Comparison of ENCODE assay signal across 35 cellular contexts in the genomic region with DNA sequence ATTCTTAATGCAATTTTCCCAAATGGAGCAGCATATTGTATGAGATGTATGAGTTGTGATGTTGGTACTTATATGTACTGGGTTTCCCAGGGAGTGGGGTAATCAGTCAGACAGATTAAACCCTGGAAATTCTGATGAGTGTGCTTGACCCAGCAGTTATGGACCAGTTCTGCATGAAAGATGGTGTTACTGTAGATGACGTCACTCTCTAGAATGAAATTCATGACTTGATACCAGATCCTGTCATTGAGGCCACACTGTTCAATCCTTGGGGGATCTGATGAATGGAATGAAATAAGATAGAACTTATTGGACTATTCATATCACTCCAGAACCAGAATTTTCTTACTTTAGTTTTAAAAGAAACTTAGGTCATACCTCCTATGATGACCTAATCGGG.
"Had no signal": no experiment of that assay in that cellular context is flagged by ENCODE, and none has a peak within 500 bp of the region (broad histone marks: within the 10 kb centered on the region; RNA-seq: fewer than 3 reads in every experiment).

No MANE protein-coding gene starts in this region.

- H3K9me3 ChIP-seq: MG63 had no signal

- H3K27me3 ChIP-seq: MG63 had no signal

- DNase-seq: Karpas-422, MG63, MM.1S, MV-4-11, NCI-H1048, NCI-H1092, NCI-H1092 treated with DMSO at 0.1 percent for 48 hours, NCI-H1105, NCI-H1105 treated with DMSO at 0.1 percent for 48 hours, NCI-H1417, NCI-H1417 treated with DMSO at 0.1 percent for 48 hours, NCI-H1436, NCI-H1436 treated with DMSO at 0.1 percent for 48 hours, NCI-H146, NCI-H1694, NCI-H1694 treated with DMSO at 0.1 percent for 48 hours, NCI-H187, NCI-H187 treated with DMSO at 0.1 percent for 48 hours, NCI-H1930, NCI-H2029, NCI-H2029 treated with DMSO at 0.1 percent for 48 hours, NCI-H2081, NCI-H2081 treated with DMSO at 0.1 percent for 48 hours, NCI-H2107, NCI-H2171, NCI-H2171 treated with DMSO at 0.1 percent for 48 hours, NCI-H2227 treated with DMSO at 0.1 percent for 48 hours, NCI-H226, NCI-H345, NCI-H446, NCI-H446 treated with DMSO at 0.1 percent for 48 hours, NCI-H510A, NCI-H510A treated with DMSO at 0.1 percent for 48 hours, NCI-H524, NCI-H524 treated with DMSO at 0.1 percent for 48 hours had no signal

- H3K36me3 ChIP-seq: MG63 had no signal

- H3K4me3 ChIP-seq: MG63 had no signal
